8 cellular contexts compared by ENCODE assay signal in genomic region chr19:28468701-28469459, GRCh38.
DNase-seq lines count a peak whose midpoint lies in the region; ATAC-seq and TF ChIP-seq lines count a peak whose summit lies in the region.

No MANE protein-coding gene starts in this region.

- no peak for TF ChIP-seq POLR2A in body of pancreas (IDR thresholded peaks at IDR 0.05)

- H3K4me1 ChIP-seq in DND-41 (ENCODE audit: insufficient read depth, low read length): peaks cover 82% of the 10 kb centered on the region
- peaks cover 20% of the 10 kb centered on the region for H3K4me1 ChIP-seq in body of pancreas
- peaks cover 23% of the 10 kb centered on the region for H3K4me1 ChIP-seq in neural progenitor cell

- H3K4me2 ChIP-seq in DND-41 (ENCODE audit: insufficient read depth, low read length) (peak overlapping the region; percentile 50), neural progenitor cell (no peak overlapping the region)

- ATAC-seq in DND-41 (ENCODE audit: insufficient read depth, low read depth) (peak; percentile 86), body of pancreas (peak; percentile 65), HG03159 (IDR thresholded peaks at IDR 0.05; ENCODE audit: unreplicated experiment) (no peak)

- H3K36me3 Mint-ChIP-seq in neural progenitor cell: no peaks in the 10 kb centered on the region

- DNase-seq in DND-41: peak; percentile 71
- DNase-seq in NCI-H2227 (lab: John Stamatoyannopoulos, UW; ENCODE audit: unreplicated experiment): peak; percentile 47
- peak; percentile 19 to 47 (median 42) for DNase-seq in body of pancreas
- peak; percentile 48 for DNase-seq in neural progenitor cell (ENCODE audit: low spot score)
- DNase-seq in amniotic stem cell (lab: John Stamatoyannopoulos, UW): no peak
- DNase-seq in NCI-H128 (lab: John Stamatoyannopoulos, UW; ENCODE audit: unreplicated experiment): no peak
- no peak for DNase-seq in H4 (ENCODE audit: low spot score)

- H3F3A ChIP-seq in neural progenitor cell (ENCODE audit: low read depth): no peaks in the 10 kb centered on the region

- peaks cover 2% of the 10 kb centered on the region for H3K27me3 Mint-ChIP-seq in neural progenitor cell (ENCODE audit: insufficient read depth, low read depth)

- H3K4me3 ChIP-seq in DND-41 (ENCODE audit: low read depth in 1 of 2, low read length in 2 of 2) (peak overlapping the region in 1 of 2 experiments; percentile 4; a peak in 1 of 4 replicates), body of pancreas (no peak overlapping the region), neural progenitor cell (no peak overlapping the region)

- TF ChIP-seq CTCF in DND-41 (IDR thresholded peaks at IDR 0.05; ENCODE audit: borderline replicate concordance, extremely low read depth, low read length, poor library complexity, severe bottlenecking): peak; percentile 72
- no peak for TF ChIP-seq CTCF in body of pancreas (IDR thresholded peaks at IDR 0.05)
- no peak for TF ChIP-seq CTCF in neural progenitor cell (IDR thresholded peaks at IDR 0.05)

- H3K36me3 ChIP-seq in DND-41 (ENCODE audit: insufficient read depth, low read length): no peaks in the 10 kb centered on the region
- H3K36me3 ChIP-seq in body of pancreas (replicated peaks in 1 of 2; ENCODE audit: insufficient read depth in 1 of 2, low read depth in 2 of 2): no peaks in the 10 kb centered on the region
- H3K36me3 ChIP-seq in neural progenitor cell: no peaks in the 10 kb centered on the region

- H3K4me1 Mint-ChIP-seq in neural progenitor cell: peaks cover 27% of the 10 kb centered on the region

- H4K20me1 ChIP-seq in DND-41 (ENCODE audit: insufficient read depth, low read length) (no peaks in the 10 kb centered on the region), neural progenitor cell (ENCODE audit: low read depth) (no peaks in the 10 kb centered on the region)

- H3K9me3 ChIP-seq in DND-41 (ENCODE audit: insufficient read depth, low read length, severe bottlenecking) (no peaks in the 10 kb centered on the region), body of pancreas (no peaks in the 10 kb centered on the region), neural progenitor cell (ENCODE audit: low read depth) (no peaks in the 10 kb centered on the region)

- H3K9me3 Mint-ChIP-seq in neural progenitor cell: no peaks in the 10 kb centered on the region

- no peak overlapping the region for H3K27ac Mint-ChIP-seq in neural progenitor cell

- H3K79me2 ChIP-seq in DND-41 (ENCODE audit: insufficient read depth, low read length) (no peaks in the 10 kb centered on the region), neural progenitor cell (ENCODE audit: low read depth) (no peaks in the 10 kb centered on the region)

- H3K27me3 ChIP-seq in DND-41 (ENCODE audit: insufficient read depth, low read length, poor library complexity) (no peaks in the 10 kb centered on the region), body of pancreas (no peaks in the 10 kb centered on the region), neural progenitor cell (no peaks in the 10 kb centered on the region)

- intact Hi-C loops in body of pancreas (cut with DNase I): no loop called here

- peak overlapping the region; percentile 76 for H3K27ac ChIP-seq in DND-41 (ENCODE audit: low read length)
- H3K27ac ChIP-seq in body of pancreas: peak overlapping the region in 2 of 4 donors; percentile 39 to 64
- no peak overlapping the region for H3K27ac ChIP-seq in neural progenitor cell

- H3K9ac ChIP-seq in DND-41 (ENCODE audit: low read depth, low read length): peak overlapping the region; percentile 23
- no peak overlapping the region for H3K9ac ChIP-seq in neural progenitor cell

- H3K4me3 Mint-ChIP-seq in neural progenitor cell: no peak overlapping the region

- 11 to 22% methylated on average over 14 to 17 of the region's 17 CpGs for WGBS in body of pancreas, 2 donors

- H2AFZ ChIP-seq in DND-41 (ENCODE audit: low read depth, low read length) (peak overlapping the region; percentile 38; the same call in 1 of the 2 replicates), neural progenitor cell (replicated peaks) (peak overlapping the region; percentile 22)

Comparison
In these comparisons a context has a peak if more than half of its experiments do, and no peak if none do; other contexts are left out.
1. DNase-seq: peak in DND-41 (single experiment), NCI-H2227 (single experiment), body of pancreas (4 of 4) and neural progenitor cell (single experiment); none in amniotic stem cell (single experiment), NCI-H128 (single experiment) and H4 (single experiment).